Comparison of ENCODE assay signal across 8 cellular contexts in the genomic region with DNA sequence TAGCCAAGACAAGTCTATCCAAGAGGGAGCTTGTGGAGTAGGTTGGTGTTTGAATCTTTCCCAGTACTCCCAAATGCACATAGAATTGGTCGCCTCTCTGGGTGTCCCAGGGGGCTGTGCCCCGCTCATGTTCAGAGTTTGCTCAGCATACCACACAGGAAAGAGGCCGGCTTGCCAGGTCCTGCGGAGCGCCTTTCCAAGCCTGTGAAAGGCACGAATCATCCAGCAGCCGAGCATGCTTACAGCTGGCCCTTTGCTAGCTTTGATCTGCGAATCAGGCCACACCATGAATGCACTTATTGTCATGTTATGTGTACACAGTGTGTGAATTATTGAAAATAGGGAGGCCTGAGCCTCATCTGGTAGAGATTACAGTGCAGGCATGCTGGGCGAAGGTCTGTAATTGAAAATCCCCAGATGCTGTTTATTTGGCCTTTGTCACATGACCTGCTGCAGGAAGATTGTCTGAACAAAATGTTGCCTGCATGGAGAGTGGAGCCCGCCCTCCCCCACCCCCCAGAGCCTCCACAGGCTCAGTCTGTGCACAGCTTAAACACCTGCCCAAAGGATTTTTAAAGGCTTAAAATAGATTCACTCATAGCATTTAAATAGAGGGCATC.
A peak's percentile ranks its signal among the peaks of the same experiment; 100 is the strongest.
DNase-seq lines count a peak whose midpoint lies in the region; ATAC-seq lines count a peak whose summit lies in the region.

No MANE protein-coding gene starts in this region.

- CTCF ChIA-PET in activated CD8-positive, alpha-beta T cell treated with anti-CD3 and anti-CD28 coated beads, Interleukin-2, amount 10 ng/mL, durations not matched to agents 7 days and 5 days (lab: Charles Lee), result no interaction called here

- no peaks in the 10 kb centered on the region for H3K9me3 Mint-ChIP-seq in activated CD8-positive, alpha-beta T cell treated with anti-CD3 and anti-CD28 coated beads, Interleukin-2, amount 10 ng/mL, durations not matched to agents 7 days and 5 days (ENCODE audit: insufficient read depth)

- peaks cover 15% of the 10 kb centered on the region for H3K27me3 Mint-ChIP-seq in activated CD8-positive, alpha-beta T cell treated with anti-CD3 and anti-CD28 coated beads, Interleukin-2, amount 10 ng/mL, durations not matched to agents 7 days and 5 days (ENCODE audit: low read depth)

- no peak overlapping the region for H3K4me3 Mint-ChIP-seq in activated CD8-positive, alpha-beta T cell treated with anti-CD3 and anti-CD28 coated beads, Interleukin-2, amount 10 ng/mL, durations not matched to agents 7 days and 5 days

- no peak overlapping the region for H3K27ac Mint-ChIP-seq in activated CD8-positive, alpha-beta T cell treated with anti-CD3 and anti-CD28 coated beads, Interleukin-2, amount 10 ng/mL, durations not matched to agents 7 days and 5 days

- POLR2A ChIA-PET in activated CD8-positive, alpha-beta T cell treated with anti-CD3 and anti-CD28 coated beads, Interleukin-2, amount 10 ng/mL, durations not matched to agents 7 days and 5 days (lab: Charles Lee), result no interaction called here

- DNase-seq in DMS79 (lab: John Stamatoyannopoulos, UW), result peak; percentile 89
- DNase-seq in NCI-H345 (lab: John Stamatoyannopoulos, UW), result peak; percentile 96
- no peak for DNase-seq in activated gamma-delta T cell (lab: John Stamatoyannopoulos, UW)
- no peak for DNase-seq in effector memory CD4-positive, alpha-beta T cell
- no peak for DNase-seq in activated CD8-positive, alpha-beta T cell treated with anti-CD3 and anti-CD28 coated beads, Interleukin-2, amount 10 ng/mL, durations not matched to agents 7 days and 5 days
- no peak for DNase-seq in iPS-NIHi11 (ENCODE audit: low spot score)

- WGBS in esophagus, 2 donors, result 30 to 33% methylated on average over 10 of the region's 10 CpGs

- H3K9me3 ChIP-seq in esophagus (ENCODE audit: control insufficient read depth in 2 of 2, insufficient read depth in 1 of 2, low read depth in 1 of 2, low read length in 1 of 2), result no peaks in the 10 kb centered on the region
- H3K9me3 ChIP-seq in neuron (ENCODE audit: low read length), result no peaks in the 10 kb centered on the region
- H3K9me3 ChIP-seq in effector memory CD4-positive, alpha-beta T cell (ENCODE audit: control insufficient read depth, low read length), result no peaks in the 10 kb centered on the region

- H3K4me1 ChIP-seq in esophagus (ENCODE audit: control insufficient read depth in 2 of 2, insufficient read depth in 2 of 2, low read length in 1 of 2) (peaks cover 3 to 6% of the 10 kb centered on the region in 2 donors), neuron (ENCODE audit: insufficient read depth, low read length) (peaks cover 62% of the 10 kb centered on the region)
- no peaks in the 10 kb centered on the region for H3K4me1 ChIP-seq in effector memory CD4-positive, alpha-beta T cell (ENCODE audit: control insufficient read depth, insufficient read depth, low read length, poor library complexity, severe bottlenecking)

- H3K27me3 ChIP-seq in esophagus (ENCODE audit: control insufficient read depth in 1 of 2, insufficient read depth in 2 of 2, low read length in 2 of 2) (no peaks in the 10 kb centered on the region), neuron (ENCODE audit: insufficient read depth, low read length) (no peaks in the 10 kb centered on the region)
- no peaks in the 10 kb centered on the region for H3K27me3 ChIP-seq in effector memory CD4-positive, alpha-beta T cell (replicated peaks; ENCODE audit: control insufficient read depth, insufficient read depth, low read length, poor library complexity, severe bottlenecking)

- H3K4me1 Mint-ChIP-seq in activated CD8-positive, alpha-beta T cell treated with anti-CD3 and anti-CD28 coated beads, Interleukin-2, amount 10 ng/mL, durations not matched to agents 7 days and 5 days (ENCODE audit: low read depth), result peaks cover 14% of the 10 kb centered on the region

- no peak overlapping the region for H2AFZ ChIP-seq in neuron (ENCODE audit: low read depth, low read length)

- no peak for ATAC-seq in activated CD8-positive, alpha-beta T cell treated with anti-CD3 and anti-CD28 coated beads, Interleukin-2, amount 10 ng/mL, durations not matched to agents 7 days and 5 days

- no peak overlapping the region for H3K4me3 ChIP-seq in esophagus (ENCODE audit: low read depth in 1 of 2, low read length in 2 of 2)
- H3K4me3 ChIP-seq in neuron (ENCODE audit: low read length), result peak overlapping the region; percentile 21
- no peak overlapping the region for H3K4me3 ChIP-seq in effector memory CD4-positive, alpha-beta T cell (ENCODE audit: insufficient read depth, low read depth, low read length, poor library complexity, severe bottlenecking)

- no peaks in the 10 kb centered on the region for H3K36me3 Mint-ChIP-seq in activated CD8-positive, alpha-beta T cell treated with anti-CD3 and anti-CD28 coated beads, Interleukin-2, amount 10 ng/mL, durations not matched to agents 7 days and 5 days (ENCODE audit: low read depth)

- H3K36me3 ChIP-seq in esophagus (ENCODE audit: control insufficient read depth in 2 of 2, insufficient read depth in 2 of 2, low read length in 1 of 2) (no peaks in the 10 kb centered on the region), neuron (ENCODE audit: insufficient read depth, low read length) (no peaks in the 10 kb centered on the region)
- no peaks in the 10 kb centered on the region for H3K36me3 ChIP-seq in effector memory CD4-positive, alpha-beta T cell (ENCODE audit: control insufficient read depth, insufficient read depth, low read length)

- peak overlapping the region; percentile 16 to 40 for H3K27ac ChIP-seq in esophagus (ENCODE audit: low read depth in 2 of 2, low read length in 1 of 2)
- H3K27ac ChIP-seq in effector memory CD4-positive, alpha-beta T cell (ENCODE audit: insufficient read depth, low read length, poor library complexity, severe bottlenecking), result no peak overlapping the region

Comparison
In these comparisons a context has a peak if more than half of its experiments do, and no peak if none do; other contexts are left out.
1. DNase-seq: peak in DMS79 (single experiment) and NCI-H345 (single experiment); none in activated gamma-delta T cell (single experiment), effector memory CD4-positive, alpha-beta T cell (0 of 3), activated CD8-positive, alpha-beta T cell treated with anti-CD3 and anti-CD28 coated beads, Interleukin-2, amount 10 ng/mL, durations not matched to agents 7 days and 5 days (single experiment) and iPS-NIHi11 (single experiment).